24 cellular contexts compared by ENCODE assay signal in the genomic region with DNA sequence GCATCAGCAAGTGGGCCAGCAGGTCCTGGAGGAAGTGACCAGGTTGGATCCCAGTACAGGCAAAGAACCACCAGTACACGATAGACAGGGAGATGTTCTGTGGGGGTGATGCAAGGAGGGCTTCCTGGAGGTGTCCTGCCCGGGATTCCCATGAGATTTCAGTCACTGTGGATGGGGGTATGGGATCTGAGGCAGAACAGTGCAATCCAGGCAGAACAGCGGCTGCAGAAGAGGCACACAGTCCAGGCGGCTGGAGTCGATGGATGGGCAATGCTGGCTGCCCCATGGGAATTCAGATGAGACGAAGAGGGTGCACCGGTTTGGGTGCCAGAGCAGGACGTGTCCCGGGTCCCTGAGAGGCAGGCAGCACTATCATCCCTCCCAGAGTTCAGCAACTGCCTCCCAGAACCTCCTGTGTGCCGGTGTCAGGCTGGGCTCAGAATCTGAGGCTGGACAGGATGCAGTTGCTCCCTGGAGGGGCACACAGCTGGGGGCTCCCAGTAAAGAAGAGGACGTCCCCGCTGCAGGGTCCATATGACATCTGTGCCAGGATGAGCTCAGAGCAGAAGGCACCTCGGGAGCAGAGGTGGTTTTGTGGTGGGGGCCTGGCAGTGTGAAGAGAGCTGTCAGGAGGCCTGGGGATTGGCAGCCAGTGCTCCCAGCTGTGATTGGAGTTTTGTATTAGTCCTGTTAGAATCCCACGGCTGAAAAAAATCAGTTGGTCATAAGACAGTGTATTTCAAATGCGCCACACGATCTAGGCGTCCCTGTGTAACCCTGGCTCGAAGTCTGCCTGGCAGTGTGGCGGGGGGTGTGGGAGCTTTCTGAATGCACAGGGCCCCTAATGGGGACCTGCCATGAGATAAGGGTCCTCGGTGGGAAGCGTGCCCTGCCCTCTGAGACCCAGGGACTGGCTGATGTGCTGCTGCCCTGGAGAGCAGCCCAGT. TPM values are rescaled to one million over a fixed set of nuclear protein-coding genes. Genes with fewer than 3 reads are reported as not detected.
DNase-seq lines count a peak whose midpoint lies in the region; ATAC-seq, FAIRE-seq and TF ChIP-seq lines count a peak whose summit lies in the region.
"Had no signal": no experiment of that assay in that cellular context is flagged by ENCODE, and none has a peak within 500 bp of the region (broad histone marks: within the 10 kb centered on the region; RNA-seq: fewer than 3 reads in every experiment).

No MANE protein-coding gene starts in this region.

- intact Hi-C loops in natural killer cell (cut with micrococcal nuclease), result no loop called here

- DNase-seq in natural killer cell treated with Interleukin-12 subunit alpha and Interleukin-12 subunit beta and Interleukin-15 and Interleukin-18, amount 100 ng/mL, for 72 hours (ENCODE audit: low spot score), result peak; percentile 42
- no peak for DNase-seq in natural killer cell
- DNase-seq in neural crest cell (ENCODE audit: low read depth, low spot score), result no peak
- DNase-seq in T-helper 2 cell treated with Interferon-gamma antibody and Interleukin-4, amounts not matched to agents 5 μg/mL and 100 μg/mL, for 36 hours (ENCODE audit: low spot score), result no peak
- no peak for DNase-seq in RCC 7860 (ENCODE audit: low spot score)
- DNase-seq: ACHN; activated CD4-positive, alpha-beta T cell treated with anti-CD3 and anti-CD28 coated beads for 36 hours; activated naive CD4-positive, alpha-beta T cell treated with anti-CD3 and anti-CD28 coated beads, Interleukin-2, amount 10 ng/mL, durations not matched to agents 7 days and 5 days; activated T-cell treated with anti-CD3 and anti-CD28 coated beads, Interleukin-2, amount 50 U/mL, for 4 hours; kidney; NCI-H1436 treated with DMSO at 0.1 percent for 48 hours; NCI-H524; retina; stimulated activated CD4-positive, alpha-beta T cell treated with anti-CD3 and anti-CD28 coated beads, Interleukin-12 subunit alpha, Interleukin-12 subunit beta, amount 100 ng/mL, for 4 hours; stimulated activated CD4-positive, alpha-beta T cell treated with anti-CD3 and anti-CD28 coated beads, Interleukin-4, amount 100 ng/mL, for 24 hours; stimulated activated naive CD4-positive, alpha-beta T cell had no signal

- no peaks in the 10 kb centered on the region for H3K4me1 Mint-ChIP-seq in natural killer cell treated with Interleukin-12 subunit alpha and Interleukin-12 subunit beta and Interleukin-15 and Interleukin-18, amount 100 ng/mL, for 72 hours (ENCODE audit: low read depth in 2 of 2)
- H3K4me1 Mint-ChIP-seq in natural killer cell (no peaks in the 10 kb centered on the region), brain (peaks cover 17% of the 10 kb centered on the region), neural crest cell (no peaks in the 10 kb centered on the region)
- H3K4me1 Mint-ChIP-seq in T-helper 2 cell treated with Interferon-gamma antibody and Interleukin-4, amounts not matched to agents 5 μg/mL and 100 μg/mL, for 36 hours (ENCODE audit: low read depth), result no peaks in the 10 kb centered on the region
- H3K4me1 Mint-ChIP-seq: activated CD4-positive, alpha-beta T cell treated with anti-CD3 and anti-CD28 coated beads for 36 hours; activated naive CD4-positive, alpha-beta T cell treated with anti-CD3 and anti-CD28 coated beads, Interleukin-2, amount 10 ng/mL, durations not matched to agents 7 days and 5 days had no signal

- no peaks in the 10 kb centered on the region for H3K9me3 Mint-ChIP-seq in natural killer cell treated with Interleukin-12 subunit alpha and Interleukin-12 subunit beta and Interleukin-15 and Interleukin-18, amount 100 ng/mL, for 72 hours
- H3K9me3 Mint-ChIP-seq in natural killer cell, result no peaks in the 10 kb centered on the region
- peaks cover 0 to 2% (median 0%) of the 10 kb centered on the region in 5 experiments for H3K9me3 Mint-ChIP-seq in brain
- H3K9me3 Mint-ChIP-seq in neural crest cell, result no peaks in the 10 kb centered on the region
- no peaks in the 10 kb centered on the region for H3K9me3 Mint-ChIP-seq in T-helper 2 cell treated with Interferon-gamma antibody and Interleukin-4, amounts not matched to agents 5 μg/mL and 100 μg/mL, for 36 hours
- H3K9me3 Mint-ChIP-seq: activated naive CD4-positive, alpha-beta T cell treated with anti-CD3 and anti-CD28 coated beads, Interleukin-2, amount 10 ng/mL, durations not matched to agents 7 days and 5 days; activated T-cell treated with anti-CD3 and anti-CD28 coated beads, Interleukin-2, amount 50 U/mL, for 4 hours; dendritic cell treated with granulocyte-macrophage colony-stimulating factor and Interleukin-4, amounts not matched to agents 40 ng/mL and 50 ng/mL, for 4 days; T-helper 1 cell treated with Interleukin-12 subunit alpha and Interleukin-12 subunit beta and Interleukin-4 antibody, amounts not matched to agents 30 μg/mL and 1 μg/mL, for 36 hours had no signal

- H3K27ac Mint-ChIP-seq in natural killer cell treated with Interleukin-12 subunit alpha and Interleukin-12 subunit beta and Interleukin-15 and Interleukin-18, amount 100 ng/mL, for 72 hours, result no peak overlapping the region
- H3K27ac Mint-ChIP-seq in natural killer cell (no peak overlapping the region), brain (peak overlapping the region; percentile 34 to 87 (median 43)), neural crest cell (ENCODE audit: unreplicated experiment) (no peak overlapping the region)
- no peak overlapping the region for H3K27ac Mint-ChIP-seq in T-helper 2 cell treated with Interferon-gamma antibody and Interleukin-4, amounts not matched to agents 5 μg/mL and 100 μg/mL, for 36 hours
- H3K27ac Mint-ChIP-seq: activated CD4-positive, alpha-beta T cell treated with anti-CD3 and anti-CD28 coated beads for 36 hours; activated naive CD4-positive, alpha-beta T cell treated with anti-CD3 and anti-CD28 coated beads, Interleukin-2, amount 10 ng/mL, durations not matched to agents 7 days and 5 days; dendritic cell treated with granulocyte-macrophage colony-stimulating factor and Interleukin-4, amounts not matched to agents 40 ng/mL and 50 ng/mL, for 4 days; T-helper 1 cell treated with Interleukin-12 subunit alpha and Interleukin-12 subunit beta and Interleukin-4 antibody, amounts not matched to agents 30 μg/mL and 1 μg/mL, for 36 hours had no signal

- H3K4me3 Mint-ChIP-seq in natural killer cell treated with Interleukin-12 subunit alpha and Interleukin-12 subunit beta and Interleukin-15 and Interleukin-18, amount 100 ng/mL, for 72 hours, result no peak overlapping the region
- H3K4me3 Mint-ChIP-seq in natural killer cell (no peak overlapping the region), brain (peak overlapping the region in 4 of 5 experiments; percentile 34 to 80 (median 64)), neural crest cell (peak overlapping the region; percentile 54)
- H3K4me3 Mint-ChIP-seq in T-helper 2 cell treated with Interferon-gamma antibody and Interleukin-4, amounts not matched to agents 5 μg/mL and 100 μg/mL, for 36 hours, result no peak overlapping the region
- H3K4me3 Mint-ChIP-seq: activated CD4-positive, alpha-beta T cell treated with anti-CD3 and anti-CD28 coated beads for 36 hours; activated T-cell treated with anti-CD3 and anti-CD28 coated beads, Interleukin-2, amount 50 U/mL, for 4 hours; dendritic cell treated with granulocyte-macrophage colony-stimulating factor and Interleukin-4, amounts not matched to agents 40 ng/mL and 50 ng/mL, for 4 days; T-helper 1 cell treated with Interleukin-12 subunit alpha and Interleukin-12 subunit beta and Interleukin-4 antibody, amounts not matched to agents 30 μg/mL and 1 μg/mL, for 36 hours had no signal

- no peak for FAIRE-seq in RCC 7860 (lab: Jason Lieb, UNC)
- FAIRE-seq: GM12892, kidney had no signal

- ATAC-seq in natural killer cell treated with Interleukin-12 subunit alpha and Interleukin-12 subunit beta and Interleukin-15 and Interleukin-18, amount 100 ng/mL, for 72 hours, result no peak
- no peak for ATAC-seq in natural killer cell
- no peak for ATAC-seq in GM21737 (IDR thresholded peaks at IDR 0.05; ENCODE audit: unreplicated experiment)
- ATAC-seq in GM18498 (IDR thresholded peaks at IDR 0.05; ENCODE audit: unreplicated experiment), result no peak
- ATAC-seq: activated CD4-positive, alpha-beta T cell treated with anti-CD3 and anti-CD28 coated beads for 36 hours; activated T-cell treated with anti-CD3 and anti-CD28 coated beads, Interleukin-2, amount 50 U/mL, for 4 hours; Panc1 had no signal

- TF ChIP-seq CTCF in natural killer cell (IDR thresholded peaks at IDR 0.05) (no peak), brain (conservative IDR thresholded peaks at IDR 0.05) (no peak), neural crest cell (conservative IDR thresholded peaks at IDR 0.05) (no peak)

- H3K27me3 Mint-ChIP-seq in natural killer cell treated with Interleukin-12 subunit alpha and Interleukin-12 subunit beta and Interleukin-15 and Interleukin-18, amount 100 ng/mL, for 72 hours, result peaks cover 0 to 6% of the 10 kb centered on the region in 2 donors
- H3K27me3 Mint-ChIP-seq in natural killer cell (ENCODE audit: low read depth in 2 of 2), result peaks cover 5 to 12% of the 10 kb centered on the region in 2 donors
- H3K27me3 Mint-ChIP-seq in brain, result peaks cover 6% of the 10 kb centered on the region
- H3K27me3 Mint-ChIP-seq in neural crest cell (ENCODE audit: low read depth), result peaks cover 25% of the 10 kb centered on the region
- peaks cover 4% of the 10 kb centered on the region for H3K27me3 Mint-ChIP-seq in T-helper 2 cell treated with Interferon-gamma antibody and Interleukin-4, amounts not matched to agents 5 μg/mL and 100 μg/mL, for 36 hours (ENCODE audit: low read depth)

- no peaks in the 10 kb centered on the region for H3K36me3 Mint-ChIP-seq in natural killer cell treated with Interleukin-12 subunit alpha and Interleukin-12 subunit beta and Interleukin-15 and Interleukin-18, amount 100 ng/mL, for 72 hours
- H3K36me3 Mint-ChIP-seq in natural killer cell, result no peaks in the 10 kb centered on the region
- H3K36me3 Mint-ChIP-seq in brain, result peaks cover 6% of the 10 kb centered on the region
- peaks cover 4% of the 10 kb centered on the region for H3K36me3 Mint-ChIP-seq in neural crest cell (ENCODE audit: low read depth)
- H3K36me3 Mint-ChIP-seq in T-helper 2 cell treated with Interferon-gamma antibody and Interleukin-4, amounts not matched to agents 5 μg/mL and 100 μg/mL, for 36 hours (ENCODE audit: low read depth), result no peaks in the 10 kb centered on the region
- H3K36me3 Mint-ChIP-seq: activated naive CD4-positive, alpha-beta T cell treated with anti-CD3 and anti-CD28 coated beads, Interleukin-2, amount 10 ng/mL, durations not matched to agents 7 days and 5 days had no signal

RNA-seq across cellular contexts. Expression of a gene that starts 3.2 kb away (rescaled TPM):
- under 1 TPM; 0.05 to 0.36 TPM for total RNA-seq in natural killer cell treated with Interleukin-12 subunit alpha and Interleukin-12 subunit beta and Interleukin-15 and Interleukin-18, amount 100 ng/mL, for 72 hours
- 1 to 10 TPM in 2 of 3 donors, not detected in 1; 2.1 to 5.9 TPM for total RNA-seq in natural killer cell
- polyA plus RNA-seq in brain (ENCODE audit: insufficient read depth, low read depth, low replicate concordance), result 12.0 TPM
- total RNA-seq in neural crest cell, result 4.0 and 5.5 TPM in 2 replicates
- total RNA-seq: activated CD4-positive, alpha-beta T cell treated with anti-CD3 and anti-CD28 coated beads for 36 hours; glomerular endothelial cell had no signal

Comparison
In these comparisons a context has a peak if more than half of its experiments do, and no peak if none do; other contexts are left out.
1. H3K27ac Mint-ChIP-seq: peak in brain (5 of 5); none in natural killer cell treated with Interleukin-12 subunit alpha and Interleukin-12 subunit beta and Interleukin-15 and Interleukin-18, amount 100 ng/mL, for 72 hours (0 of 2), natural killer cell (0 of 2), neural crest cell (single experiment) and T-helper 2 cell treated with Interferon-gamma antibody and Interleukin-4, amounts not matched to agents 5 μg/mL and 100 μg/mL, for 36 hours (single experiment).
2. H3K4me3 Mint-ChIP-seq: peak in brain (4 of 5) and neural crest cell (single experiment); none in natural killer cell treated with Interleukin-12 subunit alpha and Interleukin-12 subunit beta and Interleukin-15 and Interleukin-18, amount 100 ng/mL, for 72 hours (single experiment), natural killer cell (single experiment) and T-helper 2 cell treated with Interferon-gamma antibody and Interleukin-4, amounts not matched to agents 5 μg/mL and 100 μg/mL, for 36 hours (single experiment).